ENCODE assay signal across 25 cellular contexts in genomic region chr2:222042666-222043065, GRCh38.
A peak's percentile ranks its signal among the peaks of the same experiment; 100 is the strongest.
DNase-seq lines count a peak whose midpoint lies in the region; ATAC-seq, FAIRE-seq and TF ChIP-seq lines count a peak whose summit lies in the region.
"Had no signal": no experiment of that assay in that cellular context is flagged by ENCODE, and none has a peak within 500 bp of the region (broad histone marks: within the 10 kb centered on the region; RNA-seq: fewer than 3 reads in every experiment).

No MANE protein-coding gene starts in this region.

- H3K4me1 ChIP-seq in effector memory CD4-positive, alpha-beta T cell (ENCODE audit: control insufficient read depth, insufficient read depth, low read length, poor library complexity, severe bottlenecking): no peaks in the 10 kb centered on the region
- H3K4me1 ChIP-seq: A549; BE2C; BLaER1 treated with 17β-estradiol and CSF1 and Interleukin-3, amounts not matched to agents 10 nM and 100 nM had no signal

- no peak overlapping the region for H3K4me3 ChIP-seq in bronchial epithelial cell (ENCODE audit: low read depth, low read length)
- H3K4me3 ChIP-seq in effector memory CD4-positive, alpha-beta T cell (ENCODE audit: insufficient read depth, low read depth, low read length, poor library complexity, severe bottlenecking): no peak overlapping the region
- H3K4me3 ChIP-seq: A549; BLaER1 treated with 17β-estradiol and CSF1 and Interleukin-3, amounts not matched to agents 10 nM and 100 nM; HAP-1 had no signal

- no peak for FAIRE-seq in bronchial epithelial cell (lab: Jason Lieb, UNC)
- FAIRE-seq: A549, GM12891, GM19239, H54 had no signal

- no peak overlapping the region for H3K27ac ChIP-seq in effector memory CD4-positive, alpha-beta T cell (ENCODE audit: insufficient read depth, low read length, poor library complexity, severe bottlenecking)
- H3K27ac ChIP-seq: A549; BLaER1 treated with 17β-estradiol and CSF1 and Interleukin-3, amounts not matched to agents 10 nM and 100 nM had no signal

- no peak for ATAC-seq in GM18861 (IDR thresholded peaks at IDR 0.05; ENCODE audit: unreplicated experiment)
- ATAC-seq: A549 had no signal

- DNase-seq in COLO829 (ENCODE audit: low spot score): peak; percentile 85
- DNase-seq in HT1080 (ENCODE audit: low read depth): peak; percentile 19
- DNase-seq in bronchial epithelial cell (ENCODE audit: low read depth): peak; percentile 26
- DNase-seq in globus pallidus (ENCODE audit: low spot score): peak; percentile 11
- DNase-seq in DMS 273 treated with DMSO at 0.1 percent for 48 hours (lab: John Stamatoyannopoulos, UW): no peak
- no peak for DNase-seq in effector memory CD4-positive, alpha-beta T cell
- DNase-seq in GM10248 (ENCODE audit: extremely low spot score): no peak
- DNase-seq: 8988T; ACHN; AML-193; BE2C; CD4-positive, alpha-beta T cell; CD8-positive, alpha-beta memory T cell; COR-L47; DMS79; EL; GDM1; GOT3 had no signal

- CTCF ChIA-PET in GM10248 (lab: Yijun Ruan, JAX): interaction anchor here (0.7 to 1.1 kb wide), 2 partner anchors 8 to 11 kb away, joined by 3 to 4 read pairs; no protein-coding TSS in a partner anchor

- POLR2A ChIA-PET in GM10248 (lab: Yijun Ruan, JAX): no interaction called here

- no peaks in the 10 kb centered on the region for H3K9me3 ChIP-seq in effector memory CD4-positive, alpha-beta T cell (ENCODE audit: control insufficient read depth, low read length)
- H3K9me3 ChIP-seq: A549; BE2C; BLaER1 treated with 17β-estradiol and CSF1 and Interleukin-3, amounts not matched to agents 10 nM and 100 nM; HAP-1 had no signal

- no peaks in the 10 kb centered on the region for H3K27me3 ChIP-seq in bronchial epithelial cell (ENCODE audit: control insufficient read depth, insufficient read depth, low read length)
- H3K27me3 ChIP-seq in effector memory CD4-positive, alpha-beta T cell (replicated peaks; ENCODE audit: control insufficient read depth, insufficient read depth, low read length, poor library complexity, severe bottlenecking): no peaks in the 10 kb centered on the region
- H3K27me3 ChIP-seq: BLaER1 treated with 17β-estradiol and CSF1 and Interleukin-3, amounts not matched to agents 10 nM and 100 nM had no signal

- no peaks in the 10 kb centered on the region for H3K36me3 ChIP-seq in bronchial epithelial cell (ENCODE audit: control insufficient read depth, insufficient read depth, low read length)
- no peaks in the 10 kb centered on the region for H3K36me3 ChIP-seq in effector memory CD4-positive, alpha-beta T cell (ENCODE audit: control insufficient read depth, insufficient read depth, low read length)
- H3K36me3 ChIP-seq: BE2C; BLaER1 treated with 17β-estradiol and CSF1 and Interleukin-3, amounts not matched to agents 10 nM and 100 nM; HAP-1 had no signal

- TF ChIP-seq CTCF in bronchial epithelial cell (IDR thresholded peaks at IDR 0.05; ENCODE audit: insufficient read depth, low read length, severe bottlenecking) (no peak), GM10248 (IDR thresholded peaks at IDR 0.05; ENCODE audit: control extremely low read depth, extremely low read depth, low read depth, missing control alignments) (no peak)

Comparison
In these comparisons a context has a peak if more than half of its experiments do, and no peak if none do; other contexts are left out.
1. DNase-seq: peak in COLO829 (single experiment), HT1080 (single experiment), bronchial epithelial cell (single experiment) and globus pallidus (single experiment); none in DMS 273 treated with DMSO at 0.1 percent for 48 hours (single experiment), effector memory CD4-positive, alpha-beta T cell (0 of 3) and GM10248 (single experiment).